16 cellular contexts compared by ENCODE assay signal in genomic region chr12:67096533-67097318, GRCh38.
A peak's percentile ranks its signal among the peaks of the same experiment; 100 is the strongest.
DNase-seq lines count a peak whose midpoint lies in the region; ATAC-seq and TF ChIP-seq lines count a peak whose summit lies in the region.
"Had no signal": no experiment of that assay in that cellular context is flagged by ENCODE, and none has a peak within 500 bp of the region (broad histone marks: within the 10 kb centered on the region; RNA-seq: fewer than 3 reads in every experiment).

No MANE protein-coding gene starts in this region.

- peaks cover 13% of the 10 kb centered on the region for H3K4me1 Mint-ChIP-seq in MCF 10A (ENCODE audit: insufficient read depth, unreplicated experiment)

- H3K4me3 Mint-ChIP-seq in MCF 10A (ENCODE audit: unreplicated experiment) = no peak overlapping the region
- H3K4me3 Mint-ChIP-seq: HFFc6 had no signal

- H3K9me3 ChIP-seq in breast epithelium (peaks cover 0 to 2% of the 10 kb centered on the region in 2 donors), RWPE2 (ENCODE audit: severe bottlenecking) (no peaks in the 10 kb centered on the region), thoracic aorta (no peaks in the 10 kb centered on the region)
- H3K9me3 ChIP-seq: ovary, uterus had no signal

- no peaks in the 10 kb centered on the region for H3K36me3 ChIP-seq in breast epithelium
- H3K36me3 ChIP-seq in RWPE2 (ENCODE audit: low read depth) = no peaks in the 10 kb centered on the region
- H3K36me3 ChIP-seq in thoracic aorta = no peaks in the 10 kb centered on the region
- H3K36me3 ChIP-seq: ovary, uterus had no signal

- CTCF ChIA-PET in MCF 10A (lab: Yijun Ruan, JAX) = interaction anchor here (0.6 to 2.7 kb wide), 2 partner anchors 123 to 946 kb away, joined by 3 to 16 read pairs; no protein-coding TSS in a partner anchor

- no peaks in the 10 kb centered on the region for H3K27me3 ChIP-seq in breast epithelium
- no peaks in the 10 kb centered on the region for H3K27me3 ChIP-seq in RWPE2 (ENCODE audit: insufficient read depth, poor library complexity, severe bottlenecking)
- no peaks in the 10 kb centered on the region for H3K27me3 ChIP-seq in thoracic aorta (replicated peaks; ENCODE audit: insufficient read depth)
- H3K27me3 ChIP-seq: ovary, uterus had no signal

- TF ChIP-seq CTCF in MCF 10A (IDR thresholded peaks at IDR 0.05; ENCODE audit: unreplicated experiment) = no peak
- TF ChIP-seq CTCF in breast epithelium (IDR thresholded peaks at IDR 0.05) = no peak
- no peak for TF ChIP-seq CTCF in RWPE2 (IDR thresholded peaks at IDR 0.05; ENCODE audit: poor library complexity, severe bottlenecking)
- TF ChIP-seq CTCF in fibroblast of villous mesenchyme (IDR thresholded peaks at IDR 0.05; ENCODE audit: insufficient read depth, low read depth, low read length) = no peak
- no peak for TF ChIP-seq CTCF in thoracic aorta (IDR thresholded peaks at IDR 0.05)

- no peaks in the 10 kb centered on the region for H3K9me3 Mint-ChIP-seq in MCF 10A (ENCODE audit: unreplicated experiment)

- ATAC-seq in RWPE2 (ENCODE audit: low read depth) (peak; percentile 75), thoracic aorta (ENCODE audit: insufficient number of reproducible peaks, low FRiP score, low read depth) (peak; percentile 69), GM18517 (IDR thresholded peaks at IDR 0.05; ENCODE audit: unreplicated experiment) (no peak)

- H3K27ac ChIP-seq in breast epithelium (peak overlapping the region in 1 of 2 donors; percentile 19), RWPE2 (ENCODE audit: poor library complexity, severe bottlenecking) (no peak overlapping the region), thoracic aorta (no peak overlapping the region)
- H3K27ac ChIP-seq: ovary, uterus had no signal

- BruUV-seq in MCF 10A (replicated peaks; lab: Mats Ljungman, UMichigan) = no TSS peak

- DNase-seq in MCF 10A (ENCODE audit: unreplicated experiment) = peak; percentile 91
- no peak for DNase-seq in breast epithelium (ENCODE audit: low spot score in 2 of 2)
- DNase-seq in RWPE2 (ENCODE audit: low spot score) = no peak
- peak; percentile 59 for DNase-seq in fibroblast of villous mesenchyme (ENCODE audit: low read depth)
- no peak for DNase-seq in thoracic aorta (ENCODE audit: low spot score)
- DNase-seq in cerebellar cortex (ENCODE audit: low spot score) = no peak
- DNase-seq in 8988T = no peak
- DNase-seq: activated CD4-positive, CD25-positive, alpha-beta regulatory T cell treated with anti-CD3 and anti-CD28 coated beads, Interleukin-2, amount 50 U/mL, for 72 hours; activated T-cell treated with anti-CD3 and anti-CD28 coated beads, Interleukin-2, amount 50 U/mL, for 1 hour; HFFc6; hippocampal formation; NCI-H1694 treated with DMSO at 0.1 percent for 48 hours; NK-92 treated with Interleukin-12 subunit alpha and Interleukin-12 subunit beta, amount 100 ng/mL, for 24 hours; ovary; uterus had no signal

- intact Hi-C loops in MCF 10A (cut with micrococcal nuclease) = no loop called here
- intact Hi-C loops in breast epithelium (cut with DNase I; ENCODE audit: low total_unique reads) = no loop called here

- POLR2A ChIA-PET in MCF 10A (lab: Yijun Ruan, JAX) = no interaction called here

- no peaks in the 10 kb centered on the region for H3K27me3 Mint-ChIP-seq in MCF 10A (ENCODE audit: insufficient read depth, unreplicated experiment)

- no peak overlapping the region for H3K4me3 ChIP-seq in breast epithelium
- no peak overlapping the region for H3K4me3 ChIP-seq in RWPE2 (ENCODE audit: severe bottlenecking)
- no peak overlapping the region for H3K4me3 ChIP-seq in fibroblast of villous mesenchyme (ENCODE audit: low read depth, low read length)
- H3K4me3 ChIP-seq in thoracic aorta = no peak overlapping the region
- H3K4me3 ChIP-seq: ovary, uterus had no signal

- TF ChIP-seq POLR2A in breast epithelium (IDR thresholded peaks at IDR 0.05) = no peak

- H3K4me1 ChIP-seq in breast epithelium = no peaks in the 10 kb centered on the region
- H3K4me1 ChIP-seq in RWPE2 (ENCODE audit: insufficient read depth, poor library complexity, severe bottlenecking) = peaks cover 11% of the 10 kb centered on the region
- peaks cover 0 to 5% of the 10 kb centered on the region in 2 donors for H3K4me1 ChIP-seq in thoracic aorta (ENCODE audit: control insufficient read depth in 1 of 2, low read depth in 2 of 2)
- H3K4me1 ChIP-seq: uterus had no signal

- H3K36me3 Mint-ChIP-seq in MCF 10A (ENCODE audit: insufficient read depth, unreplicated experiment) = no peaks in the 10 kb centered on the region

- peak overlapping the region; percentile 30 for H3K27ac Mint-ChIP-seq in MCF 10A (ENCODE audit: low read depth, unreplicated experiment)
- H3K27ac Mint-ChIP-seq: HFFc6 had no signal

Comparison
In these comparisons a context has a peak if more than half of its experiments do, and no peak if none do; other contexts are left out.
1. DNase-seq: peak in MCF 10A (single experiment) and fibroblast of villous mesenchyme (single experiment); none in breast epithelium (0 of 2), RWPE2 (single experiment), thoracic aorta (single experiment), cerebellar cortex (single experiment) and 8988T (single experiment).